In the genomic region with DNA sequence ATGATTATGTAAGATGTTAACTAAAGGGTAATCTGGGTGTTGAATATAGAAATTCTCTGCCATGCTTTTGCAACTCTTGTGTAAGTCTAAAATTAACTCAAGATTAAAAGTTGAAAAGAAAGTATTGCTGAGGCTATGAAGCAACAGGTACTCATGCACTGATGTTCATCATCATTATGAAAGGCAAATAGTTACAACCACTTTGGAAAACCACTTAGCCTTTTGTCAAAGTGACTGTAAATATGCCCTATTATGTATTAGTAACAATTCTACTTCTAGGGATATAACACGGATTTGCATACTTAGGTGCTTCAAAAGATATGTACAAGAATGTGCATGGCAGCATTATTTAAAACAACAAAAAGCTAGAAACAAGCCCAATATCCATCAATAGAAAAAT, we compare ENCODE assay signal across 20 cellular contexts.
"Had no signal": no experiment of that assay in that cellular context is flagged by ENCODE, and none has a peak within 500 bp of the region (broad histone marks: within the 10 kb centered on the region; RNA-seq: fewer than 3 reads in every experiment).

No MANE protein-coding gene starts in this region.

- DNase-seq: IMR-90, Karpas-422, KG1, MG63, NCI-H1092 treated with DMSO at 0.1 percent for 48 hours, NCI-H1436, NCI-H1694, NCI-H187 treated with DMSO at 0.1 percent for 48 hours, NCI-H2029 treated with DMSO at 0.1 percent for 48 hours, NCI-H2171 treated with DMSO at 0.1 percent for 48 hours, NCI-H345, NCI-H446 treated with DMSO at 0.1 percent for 48 hours, NCI-H510A treated with DMSO at 0.1 percent for 48 hours, NCI-H526, NCI-H774, PC-3, SHP77, SK-N-SH, SW 1271, T-cell had no signal
